ENCODE assay signal across 8 cellular contexts in genomic region chr2:74653589-74653984, GRCh38. TPM values are rescaled to one million over a fixed set of nuclear protein-coding genes. Genes with fewer than 3 reads are reported as not detected.
A peak's percentile ranks its signal among the peaks of the same experiment; 100 is the strongest.
DNase-seq lines count a peak whose midpoint lies in the region; TF ChIP-seq lines count a peak whose summit lies in the region.

No MANE protein-coding gene starts in this region.

- peak overlapping the region; percentile 90 for H3K4me2 ChIP-seq in GM23248 (ENCODE audit: unreplicated experiment)
- peak overlapping the region; percentile 100 for H3K4me2 ChIP-seq in OCI-LY3 (ENCODE audit: low read length)
- peak overlapping the region; percentile 88 for H3K4me2 ChIP-seq in fibroblast of lung (ENCODE audit: extremely low read depth, insufficient read depth, low read length)
- H3K4me2 ChIP-seq in trophoblast cell (ENCODE audit: low read length), result peak overlapping the region; percentile 90

- no peak for DNase-seq in GM06990 (ENCODE audit: extremely low read depth, insufficient read length)
- no peak for DNase-seq in GM23248
- no peak for DNase-seq in fibroblast of lung (ENCODE audit: low read depth in 2 of 2)
- DNase-seq in trophoblast cell, result no peak
- DNase-seq in NCI-H1417 treated with DMSO at 0.1 percent for 48 hours (lab: John Stamatoyannopoulos, UW), result no peak
- no peak for DNase-seq in stimulated activated CD4-positive, alpha-beta T cell treated with anti-CD3 and anti-CD28 coated beads, Interleukin-4, amount 100 ng/mL, for 24 hours
- no peak for DNase-seq in HT-29 (ENCODE audit: low spot score)

- in situ Hi-C loops in GM23248 (cut with MboI), result no loop called here

- H2BK120ac ChIP-seq in trophoblast cell (ENCODE audit: insufficient read depth, low read length, poor library complexity), result no peak overlapping the region

- no peaks in the 10 kb centered on the region; the same call in 1 of the 2 replicates for H3K36me3 ChIP-seq in GM06990 (ENCODE audit: control insufficient read depth, insufficient read depth, low read length)
- no peaks in the 10 kb centered on the region for H3K36me3 ChIP-seq in GM23248 (ENCODE audit: low read depth)
- H3K36me3 ChIP-seq in OCI-LY3 (replicated peaks; ENCODE audit: low read depth, low read length), result no peaks in the 10 kb centered on the region
- no peaks in the 10 kb centered on the region for H3K36me3 ChIP-seq in fibroblast of lung (ENCODE audit: control insufficient read depth, insufficient read depth, low read length)
- H3K36me3 ChIP-seq in trophoblast cell (ENCODE audit: control insufficient read depth in 1 of 2, insufficient read depth in 2 of 2, low read length in 2 of 2), result no peaks in the 10 kb centered on the region

- TF ChIP-seq CTCF in GM06990 (IDR thresholded peaks at IDR 0.05; ENCODE audit: insufficient read depth, low read length, poor library complexity, severe bottlenecking), result no peak
- TF ChIP-seq CTCF in OCI-LY3 (IDR thresholded peaks at IDR 0.05; ENCODE audit: low read depth, low read length), result no peak
- no peak for TF ChIP-seq CTCF in fibroblast of lung (conservative IDR thresholded peaks at IDR 0.05 in 1 of 2, IDR thresholded peaks at IDR 0.05 in 1 of 2; ENCODE audit: low read depth in 1 of 2, low read length in 2 of 2)

- H3K18ac ChIP-seq in trophoblast cell (ENCODE audit: low read length), result no peak overlapping the region

- H4K20me1 ChIP-seq in GM23248 (ENCODE audit: insufficient read depth), result no peaks in the 10 kb centered on the region
- no peaks in the 10 kb centered on the region for H4K20me1 ChIP-seq in OCI-LY3 (ENCODE audit: insufficient read depth, low read length)
- H4K20me1 ChIP-seq in fibroblast of lung (ENCODE audit: control insufficient read depth, extremely low read depth, insufficient read depth, low read length), result no peaks in the 10 kb centered on the region

- H2AFZ ChIP-seq in GM23248, result peak overlapping the region; percentile 87
- peak overlapping the region; percentile 100 for H2AFZ ChIP-seq in OCI-LY3 (ENCODE audit: low read depth, low read length)
- H2AFZ ChIP-seq in fibroblast of lung (ENCODE audit: low read length), result peak overlapping the region; percentile 22
- peak overlapping the region; percentile 80 for H2AFZ ChIP-seq in trophoblast cell (ENCODE audit: insufficient read depth, low read length, poor library complexity)

- no peak overlapping the region for H3K27ac ChIP-seq in GM23248
- H3K27ac ChIP-seq in OCI-LY3 (ENCODE audit: low read length), result no peak overlapping the region
- H3K27ac ChIP-seq in fibroblast of lung (ENCODE audit: insufficient read depth, low read length), result no peak overlapping the region
- no peak overlapping the region for H3K27ac ChIP-seq in trophoblast cell (ENCODE audit: low read depth, low read length)

- H3K79me1 ChIP-seq in trophoblast cell (ENCODE audit: low read length), result no peaks in the 10 kb centered on the region

- H3K9ac ChIP-seq in GM23248 (peak overlapping the region; percentile 76), OCI-LY3 (ENCODE audit: low read length) (peak overlapping the region; percentile 58), fibroblast of lung (ENCODE audit: insufficient read depth, low read length) (no peak overlapping the region), trophoblast cell (ENCODE audit: low read length) (no peak overlapping the region)

- H3K9me3 ChIP-seq in GM23248 (ENCODE audit: low read depth) (no peaks in the 10 kb centered on the region), OCI-LY3 (ENCODE audit: insufficient read depth, low read length) (no peaks in the 10 kb centered on the region), fibroblast of lung (ENCODE audit: control insufficient read depth, insufficient read depth, low read depth, low read length) (no peaks in the 10 kb centered on the region), trophoblast cell (ENCODE audit: insufficient read depth, low read depth, low read length) (peaks cover 4% of the 10 kb centered on the region)

- peaks cover 16% of the 10 kb centered on the region; the same call in 1 of the 2 replicates for H3F3A ChIP-seq in GM23248 (ENCODE audit: insufficient read depth)

- H2BK12ac ChIP-seq in trophoblast cell (ENCODE audit: low read length), result no peak overlapping the region

- WGBS in GM23248 (ENCODE audit: low coverage in 1 of 2, low lambda C conversion rate in 2 of 2, missing lambda C conversion rate in 2 of 2), 2 experiments, result 10 to 14% methylated on average over 15 of the region's 15 CpGs
- WGBS in trophoblast cell (ENCODE audit: extremely low coverage, insufficient coverage, insufficient read length), result no CpG with 5 or more reads among the region's 15 CpGs

- H3K4ac ChIP-seq in trophoblast cell (ENCODE audit: low read depth, low read length), result no peak overlapping the region

- H2AK5ac ChIP-seq in trophoblast cell (ENCODE audit: low read length), result no peak overlapping the region

- H3K23ac ChIP-seq in trophoblast cell (ENCODE audit: low read length), result no peak overlapping the region

- no peak overlapping the region for H4K91ac ChIP-seq in trophoblast cell (ENCODE audit: low read depth, low read length)

- no peak overlapping the region for H2BK5ac ChIP-seq in trophoblast cell (ENCODE audit: low read depth, low read length, poor library complexity)

- H3K4me3 ChIP-seq in GM06990 (replicated peaks; ENCODE audit: low read depth, low read length), result peak overlapping the region; percentile 78
- peak overlapping the region; percentile 77 for H3K4me3 ChIP-seq in GM23248
- peak overlapping the region; percentile 86 for H3K4me3 ChIP-seq in OCI-LY3 (ENCODE audit: low read length)
- peak overlapping the region; percentile 58 to 76 (median 64) for H3K4me3 ChIP-seq in fibroblast of lung (replicated peaks in 1 of 4; ENCODE audit: control extremely low read depth in 1 of 4, insufficient read depth in 1 of 4, low read depth in 3 of 4, low read length in 4 of 4)
- peak overlapping the region; percentile 54 for H3K4me3 ChIP-seq in trophoblast cell (ENCODE audit: low read depth, low read length)

- H3K9me2 ChIP-seq in GM23248 (ENCODE audit: insufficient read depth), result no peaks in the 10 kb centered on the region

- H3K4me1 ChIP-seq in GM23248 (ENCODE audit: insufficient read depth), result peaks cover 5% of the 10 kb centered on the region
- H3K4me1 ChIP-seq in OCI-LY3 (ENCODE audit: low read length), result peaks cover 8% of the 10 kb centered on the region; the same call in 1 of the 2 replicates
- H3K4me1 ChIP-seq in fibroblast of lung (ENCODE audit: control insufficient read depth, extremely low read depth, insufficient read depth, low read length), result no peaks in the 10 kb centered on the region
- H3K4me1 ChIP-seq in trophoblast cell (ENCODE audit: control insufficient read depth in 1 of 2, insufficient read depth in 2 of 2, low read length in 2 of 2), result peaks cover 4 to 9% of the 10 kb centered on the region in 2 experiments

- H4K8ac ChIP-seq in trophoblast cell (ENCODE audit: low read depth, low read length), result peak overlapping the region; percentile 79

- H3K79me2 ChIP-seq in GM23248 (ENCODE audit: insufficient read depth), result no peaks in the 10 kb centered on the region
- H3K79me2 ChIP-seq in OCI-LY3 (ENCODE audit: low read length), result no peaks in the 10 kb centered on the region
- H3K79me2 ChIP-seq in fibroblast of lung (ENCODE audit: control insufficient read depth, insufficient read depth, low read length), result no peaks in the 10 kb centered on the region
- no peaks in the 10 kb centered on the region for H3K79me2 ChIP-seq in trophoblast cell (ENCODE audit: control insufficient read depth, insufficient read depth, low read length, poor library complexity)

- H4K12ac ChIP-seq in trophoblast cell (ENCODE audit: low read depth, low read length), result peak overlapping the region; percentile 6

- no peak overlapping the region for H3K14ac ChIP-seq in trophoblast cell (ENCODE audit: low read length)

- H3K27me3 ChIP-seq in GM06990 (replicated peaks; ENCODE audit: control insufficient read depth, insufficient read depth, low read length), result no peaks in the 10 kb centered on the region
- H3K27me3 ChIP-seq in GM23248 (replicated peaks; ENCODE audit: insufficient read depth), result peaks cover 5% of the 10 kb centered on the region
- no peaks in the 10 kb centered on the region; the same call in 1 of the 2 replicates for H3K27me3 ChIP-seq in OCI-LY3 (ENCODE audit: low read depth, low read length)
- peaks cover under 1% of the 10 kb centered on the region for H3K27me3 ChIP-seq in fibroblast of lung (ENCODE audit: control insufficient read depth, insufficient read depth, low read length)
- peaks cover 12% of the 10 kb centered on the region for H3K27me3 ChIP-seq in trophoblast cell (ENCODE audit: insufficient read depth, low read length)

RNA-seq across cellular contexts. Expression of gene SEMA4F, which starts 0.5 kb away (rescaled TPM):
- 4.2 and 15.6 TPM in 2 replicates for total RNA-seq in GM23248 (2014; rRNA removed; shearing (Covaris generic))
- polyA plus RNA-seq in GM23248 (2016; fragmentation: Nextera tagmentation; extraction: Ambion mirVana) (5.6 and 5.9 TPM in 2 replicates), fibroblast of lung (5.9 and 7.3 TPM in 2 replicates)
- total RNA-seq in fibroblast of lung, result 5.1 and 9.4 TPM in 2 replicates
- polyA plus RNA-seq in fibroblast of lung (2012), result 7.3 and 7.6 TPM in 2 replicates
- 15.6 and 16.8 TPM in 2 replicates for polyA minus RNA-seq in fibroblast of lung (ENCODE audit: low replicate concordance)
- 2.1 and 2.3 TPM in 2 replicates for polyA plus RNA-seq in trophoblast cell (2013)
- 0.76 and 2.5 TPM in 2 replicates for total RNA-seq in HT-29 (2014; rRNA removed; shearing (Covaris generic))

RNA-seq across cellular contexts. Expression of gene M1AP, which starts 5.5 kb away (rescaled TPM):
- total RNA-seq in GM23248 (2014; rRNA removed; shearing (Covaris generic)), result 0.25 and 1.5 TPM in 2 replicates
- polyA plus RNA-seq in GM23248 (2016; fragmentation: Nextera tagmentation; extraction: Ambion mirVana) (0.13 and 0.18 TPM in 2 replicates), fibroblast of lung (0.07 TPM in 1 of 2 replicates, not detected in the other)
- total RNA-seq in fibroblast of lung, result not detected in 2 replicates
- polyA plus RNA-seq in fibroblast of lung (2012), result 0.06 TPM in 1 of 2 replicates, not detected in the other
- polyA minus RNA-seq in fibroblast of lung (ENCODE audit: low replicate concordance), result not detected in 2 replicates
- 0.56 and 0.89 TPM in 2 replicates for polyA plus RNA-seq in trophoblast cell (2013)
- total RNA-seq in HT-29 (2014; rRNA removed; shearing (Covaris generic)), result not detected in 2 replicates

Comparison
In these comparisons a context has a peak if more than half of its experiments do, and no peak if none do; other contexts are left out.
1. H2AFZ ChIP-seq: peak in every context shown above with its lines; median percentile 100 in OCI-LY3; 87 in GM23248; 80 in trophoblast cell; 22 in fibroblast of lung.
2. H3K9ac ChIP-seq: peak in GM23248 (single experiment) and OCI-LY3 (single experiment); none in fibroblast of lung (single experiment) and trophoblast cell (single experiment).
3. Peak in every context shown above with its lines, with median percentiles within 50 percentile points of each other: H3K4me3 ChIP-seq and H3K4me2 ChIP-seq.